ENCODE assay signal across 18 cellular contexts in genomic region chr20:4910951-4911350, GRCh38.
DNase-seq lines count a peak whose midpoint lies in the region; ATAC-seq and TF ChIP-seq lines count a peak whose summit lies in the region.
"Had no signal": no experiment of that assay in that cellular context is flagged by ENCODE, and none has a peak within 500 bp of the region (broad histone marks: within the 10 kb centered on the region; RNA-seq: fewer than 3 reads in every experiment).

No MANE protein-coding gene starts in this region.

- H3K9me3 ChIP-seq in heart right ventricle = peaks cover 0 to 5% (median 0%) of the 10 kb centered on the region in 11 donors
- H3K9me3 ChIP-seq: Caco-2 had no signal

- H3K4me3 ChIP-seq in heart right ventricle = no peak overlapping the region
- H3K4me3 ChIP-seq: BLaER1 treated with 17β-estradiol and CSF1 and Interleukin-3, amounts not matched to agents 10 nM and 100 nM; GM23338 had no signal

- H3K9me3 Mint-ChIP-seq in activated naive CD4-positive, alpha-beta T cell treated with anti-CD3 and anti-CD28 coated beads for 36 hours = no peaks in the 10 kb centered on the region
- no peaks in the 10 kb centered on the region for H3K9me3 Mint-ChIP-seq in glutamatergic neuron (ENCODE audit: unreplicated experiment)
- no peaks in the 10 kb centered on the region for H3K9me3 Mint-ChIP-seq in stimulated activated naive B cell treated with anti-CD40 and anti-IgM and Interleukin-4, amounts not matched to agents 10 μg/mL and 1 μg/mL and 100 μg/mL, for 72 hours
- H3K9me3 Mint-ChIP-seq in activated CD4-positive, alpha-beta T cell treated with anti-CD3 and anti-CD28 coated beads, Interleukin-2, amount 10 ng/mL, durations not matched to agents 7 days and 5 days = no peaks in the 10 kb centered on the region
- H3K9me3 Mint-ChIP-seq: CD8-positive, alpha-beta T cell; GM23338; HFFc6 had no signal

- POLR2A ChIA-PET in activated CD4-positive, alpha-beta T cell treated with anti-CD3 and anti-CD28 coated beads, Interleukin-2, amount 10 ng/mL, durations not matched to agents 7 days and 5 days (lab: Charles Lee) = interaction anchor here (0.7 kb wide), 1 partner anchor 280 kb away, joined by 3 read pairs; no protein-coding TSS in a partner anchor

- H3K36me3 Mint-ChIP-seq in activated naive CD4-positive, alpha-beta T cell treated with anti-CD3 and anti-CD28 coated beads for 36 hours (ENCODE audit: low read depth) = peaks cover 17% of the 10 kb centered on the region
- H3K36me3 Mint-ChIP-seq in glutamatergic neuron (ENCODE audit: unreplicated experiment) = no peaks in the 10 kb centered on the region
- H3K36me3 Mint-ChIP-seq in stimulated activated naive B cell treated with anti-CD40 and anti-IgM and Interleukin-4, amounts not matched to agents 10 μg/mL and 1 μg/mL and 100 μg/mL, for 72 hours = peaks cover 33 to 50% of the 10 kb centered on the region in 2 donors
- H3K36me3 Mint-ChIP-seq in activated CD4-positive, alpha-beta T cell treated with anti-CD3 and anti-CD28 coated beads, Interleukin-2, amount 10 ng/mL, durations not matched to agents 7 days and 5 days (ENCODE audit: low read depth) = peaks cover 18% of the 10 kb centered on the region

- intact Hi-C loops in activated naive CD4-positive, alpha-beta T cell treated with anti-CD3 and anti-CD28 coated beads for 36 hours (cut with micrococcal nuclease) = no loop called here
- intact Hi-C loops in heart right ventricle (cut with DNase I) = no loop called here

- 87 to 91% methylated on average over 5 of the region's 5 CpGs for WGBS in heart right ventricle, 2 donors

- no peaks in the 10 kb centered on the region for H3K27me3 Mint-ChIP-seq in activated naive CD4-positive, alpha-beta T cell treated with anti-CD3 and anti-CD28 coated beads for 36 hours (ENCODE audit: low read depth)
- H3K27me3 Mint-ChIP-seq in glutamatergic neuron (ENCODE audit: unreplicated experiment) = no peaks in the 10 kb centered on the region
- H3K27me3 Mint-ChIP-seq in stimulated activated naive B cell treated with anti-CD40 and anti-IgM and Interleukin-4, amounts not matched to agents 10 μg/mL and 1 μg/mL and 100 μg/mL, for 72 hours = no peaks in the 10 kb centered on the region
- H3K27me3 Mint-ChIP-seq in activated CD4-positive, alpha-beta T cell treated with anti-CD3 and anti-CD28 coated beads, Interleukin-2, amount 10 ng/mL, durations not matched to agents 7 days and 5 days = no peaks in the 10 kb centered on the region
- H3K27me3 Mint-ChIP-seq: B cell had no signal

- no peak overlapping the region for H3K4me3 Mint-ChIP-seq in activated naive CD4-positive, alpha-beta T cell treated with anti-CD3 and anti-CD28 coated beads for 36 hours
- H3K4me3 Mint-ChIP-seq in glutamatergic neuron (ENCODE audit: unreplicated experiment) = no peak overlapping the region
- H3K4me3 Mint-ChIP-seq in stimulated activated naive B cell treated with anti-CD40 and anti-IgM and Interleukin-4, amounts not matched to agents 10 μg/mL and 1 μg/mL and 100 μg/mL, for 72 hours = no peak overlapping the region
- H3K4me3 Mint-ChIP-seq in activated CD4-positive, alpha-beta T cell treated with anti-CD3 and anti-CD28 coated beads, Interleukin-2, amount 10 ng/mL, durations not matched to agents 7 days and 5 days = no peak overlapping the region
- H3K4me3 Mint-ChIP-seq: B cell; CD8-positive, alpha-beta T cell; GM23338; HFFc6 had no signal

- no peak for DNase-seq in activated naive CD4-positive, alpha-beta T cell treated with anti-CD3 and anti-CD28 coated beads for 36 hours
- DNase-seq in activated naive CD4-positive, alpha-beta T cell treated with Interleukin-2 at 50 U/mL for 16 hours = no peak
- DNase-seq in COLO829 (ENCODE audit: low spot score) (peak; percentile 33), glutamatergic neuron (no peak), heart right ventricle (no peak), KBM-7 (no peak)
- no peak for DNase-seq in stimulated activated naive B cell treated with anti-CD40 and anti-IgM and Interleukin-4, amounts not matched to agents 10 μg/mL and 1 μg/mL and 100 μg/mL, for 72 hours
- no peak for DNase-seq in activated CD4-positive, alpha-beta T cell treated with anti-CD3 and anti-CD28 coated beads, Interleukin-2, amount 10 ng/mL, durations not matched to agents 7 days and 5 days
- DNase-seq: 8988T; Caco-2; CD8-positive, alpha-beta T cell; HCEC 1CT; HFFc6; IMR-90 had no signal

- peaks cover 7% of the 10 kb centered on the region for H3K4me1 Mint-ChIP-seq in activated naive CD4-positive, alpha-beta T cell treated with anti-CD3 and anti-CD28 coated beads for 36 hours (ENCODE audit: low read depth)
- peaks cover 5% of the 10 kb centered on the region for H3K4me1 Mint-ChIP-seq in glutamatergic neuron (ENCODE audit: low read depth, unreplicated experiment)
- H3K4me1 Mint-ChIP-seq in stimulated activated naive B cell treated with anti-CD40 and anti-IgM and Interleukin-4, amounts not matched to agents 10 μg/mL and 1 μg/mL and 100 μg/mL, for 72 hours = peaks cover 9 to 20% of the 10 kb centered on the region in 2 donors
- peaks cover 15% of the 10 kb centered on the region for H3K4me1 Mint-ChIP-seq in activated CD4-positive, alpha-beta T cell treated with anti-CD3 and anti-CD28 coated beads, Interleukin-2, amount 10 ng/mL, durations not matched to agents 7 days and 5 days
- H3K4me1 Mint-ChIP-seq: GM23338 had no signal

- CTCF ChIA-PET in activated naive CD4-positive, alpha-beta T cell treated with anti-CD3 and anti-CD28 coated beads for 36 hours (lab: Charles Lee) = interaction anchor here (1.0 kb wide), 1 partner anchor 146 kb away, joined by 3 read pairs; no protein-coding TSS in a partner anchor
- CTCF ChIA-PET in activated CD4-positive, alpha-beta T cell treated with anti-CD3 and anti-CD28 coated beads, Interleukin-2, amount 10 ng/mL, durations not matched to agents 7 days and 5 days (lab: Charles Lee) = interaction anchor here (0.5 to 2.2 kb wide), 3 partner anchors 12 to 167 kb away, joined by 3 to 5 read pairs (median 4); no protein-coding TSS in a partner anchor

- no peaks in the 10 kb centered on the region for H3K27me3 ChIP-seq in heart right ventricle
- H3K27me3 ChIP-seq: BLaER1 treated with 17β-estradiol and CSF1 and Interleukin-3, amounts not matched to agents 10 nM and 100 nM had no signal

- peaks cover 0 to 17% (median 5%) of the 10 kb centered on the region in 9 donors for H3K36me3 ChIP-seq in heart right ventricle

- H3K27ac Mint-ChIP-seq in activated naive CD4-positive, alpha-beta T cell treated with anti-CD3 and anti-CD28 coated beads for 36 hours = peak overlapping the region; percentile 51
- peak overlapping the region; percentile 34 for H3K27ac Mint-ChIP-seq in glutamatergic neuron (ENCODE audit: unreplicated experiment)
- peak overlapping the region; percentile 3 for H3K27ac Mint-ChIP-seq in stimulated activated naive B cell treated with anti-CD40 and anti-IgM and Interleukin-4, amounts not matched to agents 10 μg/mL and 1 μg/mL and 100 μg/mL, for 72 hours
- H3K27ac Mint-ChIP-seq in activated CD4-positive, alpha-beta T cell treated with anti-CD3 and anti-CD28 coated beads, Interleukin-2, amount 10 ng/mL, durations not matched to agents 7 days and 5 days = no peak overlapping the region
- H3K27ac Mint-ChIP-seq: B cell; CD8-positive, alpha-beta T cell; GM23338; HFFc6 had no signal

- no peak overlapping the region for H3K27ac ChIP-seq in heart right ventricle
- H3K27ac ChIP-seq: BLaER1 treated with 17β-estradiol and CSF1 and Interleukin-3, amounts not matched to agents 10 nM and 100 nM; HL-60 had no signal

- no peaks in the 10 kb centered on the region for H3K4me1 ChIP-seq in heart right ventricle
- H3K4me1 ChIP-seq: BLaER1 treated with 17β-estradiol and CSF1 and Interleukin-3, amounts not matched to agents 10 nM and 100 nM; Caco-2 had no signal

- TF ChIP-seq CTCF in glutamatergic neuron (IDR thresholded peaks at IDR 0.05; ENCODE audit: partially characterized antibody, unreplicated experiment) = no peak
- TF ChIP-seq CTCF in heart right ventricle (IDR thresholded peaks at IDR 0.05) = no peak

- in situ Hi-C loops in KBM-7 (cut with MboI; ENCODE audit: low pct_unique_long_range_greater_than_20kb, low sequenced_read_pairs) = no loop called here

- ATAC-seq in stimulated activated naive B cell treated with anti-CD40 and anti-IgM and Interleukin-4, amounts not matched to agents 10 μg/mL and 1 μg/mL and 100 μg/mL, for 72 hours (replicated peaks) = no peak
- no peak for ATAC-seq in heart right ventricle
- ATAC-seq: CD8-positive, alpha-beta T cell; GM23338 had no signal
